ENCODE assay signal across 1 cellular context in the genomic region with DNA sequence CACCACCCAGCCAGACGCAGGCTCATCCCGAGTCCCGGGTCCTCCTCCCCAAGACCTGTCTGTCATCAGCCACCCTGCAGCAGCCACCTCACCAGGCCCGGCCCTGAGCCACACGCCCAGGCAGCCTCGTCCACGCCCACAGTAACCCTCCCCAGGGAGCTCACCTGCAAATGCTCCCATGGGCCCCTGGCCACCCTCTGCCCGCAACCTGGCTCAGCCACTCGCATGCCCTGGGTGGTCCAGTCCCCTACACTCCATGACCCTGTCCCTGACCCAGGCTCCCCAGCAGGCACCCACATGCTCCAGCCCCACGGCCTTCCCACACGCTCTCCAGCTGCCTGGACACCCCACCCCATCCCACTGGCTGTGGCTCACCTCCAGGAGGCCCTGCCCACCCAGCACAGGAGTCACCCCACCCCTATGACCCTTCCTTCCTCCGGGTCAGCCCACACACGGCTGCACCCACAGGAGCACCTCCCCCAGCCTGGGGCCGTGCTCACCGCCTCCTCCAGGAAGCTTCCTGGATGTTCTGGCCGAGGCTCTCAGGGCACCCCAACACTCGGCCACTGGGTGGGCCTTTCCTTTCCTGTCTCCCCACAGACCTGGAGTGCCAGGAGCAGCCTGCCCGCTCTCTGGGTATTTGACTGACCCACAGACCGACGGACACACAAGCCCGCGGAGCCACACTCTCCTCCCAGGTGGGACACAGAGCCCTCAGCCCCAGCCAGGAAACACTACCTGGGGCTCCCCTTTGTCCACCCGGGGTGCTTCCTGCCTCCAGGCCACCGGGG.
TF ChIP-seq lines count a peak whose summit lies in the region.

No MANE protein-coding gene starts in this region.

TF ChIP-seq in liver, 16 proteins besides CTCF, POLR2A, EP300 and RAD21 (continued from another document):
- TF ChIP-seq, protein P1, sequence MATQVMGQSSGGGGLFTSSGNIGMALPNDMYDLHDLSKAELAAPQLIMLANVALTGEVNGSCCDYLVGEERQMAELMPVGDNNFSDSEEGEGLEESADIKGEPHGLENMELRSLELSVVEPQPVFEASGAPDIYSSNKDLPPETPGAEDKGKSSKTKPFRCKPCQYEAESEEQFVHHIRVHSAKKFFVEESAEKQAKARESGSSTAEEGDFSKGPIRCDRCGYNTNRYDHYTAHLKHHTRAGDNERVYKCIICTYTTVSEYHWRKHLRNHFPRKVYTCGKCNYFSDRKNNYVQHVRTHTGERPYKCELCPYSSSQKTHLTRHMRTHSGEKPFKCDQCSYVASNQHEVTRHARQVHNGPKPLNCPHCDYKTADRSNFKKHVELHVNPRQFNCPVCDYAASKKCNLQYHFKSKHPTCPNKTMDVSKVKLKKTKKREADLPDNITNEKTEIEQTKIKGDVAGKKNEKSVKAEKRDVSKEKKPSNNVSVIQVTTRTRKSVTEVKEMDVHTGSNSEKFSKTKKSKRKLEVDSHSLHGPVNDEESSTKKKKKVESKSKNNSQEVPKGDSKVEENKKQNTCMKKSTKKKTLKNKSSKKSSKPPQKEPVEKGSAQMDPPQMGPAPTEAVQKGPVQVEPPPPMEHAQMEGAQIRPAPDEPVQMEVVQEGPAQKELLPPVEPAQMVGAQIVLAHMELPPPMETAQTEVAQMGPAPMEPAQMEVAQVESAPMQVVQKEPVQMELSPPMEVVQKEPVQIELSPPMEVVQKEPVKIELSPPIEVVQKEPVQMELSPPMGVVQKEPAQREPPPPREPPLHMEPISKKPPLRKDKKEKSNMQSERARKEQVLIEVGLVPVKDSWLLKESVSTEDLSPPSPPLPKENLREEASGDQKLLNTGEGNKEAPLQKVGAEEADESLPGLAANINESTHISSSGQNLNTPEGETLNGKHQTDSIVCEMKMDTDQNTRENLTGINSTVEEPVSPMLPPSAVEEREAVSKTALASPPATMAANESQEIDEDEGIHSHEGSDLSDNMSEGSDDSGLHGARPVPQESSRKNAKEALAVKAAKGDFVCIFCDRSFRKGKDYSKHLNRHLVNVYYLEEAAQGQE (IDR thresholded peaks at IDR 0.05), result no peak
- TF ChIP-seq SP1 (IDR thresholded peaks at IDR 0.05) (no peak), YY1 (IDR thresholded peaks at IDR 0.05) (no peak), FOXA2 (IDR thresholded peaks at IDR 0.05) (no peak), ATF3 (IDR thresholded peaks at IDR 0.05) (no peak), FOXA1 (IDR thresholded peaks at IDR 0.05) (no peak), HNF4A (conservative IDR thresholded peaks at IDR 0.05) (no peak), TAF1 (conservative IDR thresholded peaks at IDR 0.05) (no peak)
- TF ChIP-seq, protein P2, sequence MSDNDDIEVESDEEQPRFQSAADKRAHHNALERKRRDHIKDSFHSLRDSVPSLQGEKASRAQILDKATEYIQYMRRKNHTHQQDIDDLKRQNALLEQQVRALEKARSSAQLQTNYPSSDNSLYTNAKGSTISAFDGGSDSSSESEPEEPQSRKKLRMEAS (IDR thresholded peaks at IDR 0.05), result no peak
